20 cellular contexts compared by ENCODE assay signal in the genomic region with DNA sequence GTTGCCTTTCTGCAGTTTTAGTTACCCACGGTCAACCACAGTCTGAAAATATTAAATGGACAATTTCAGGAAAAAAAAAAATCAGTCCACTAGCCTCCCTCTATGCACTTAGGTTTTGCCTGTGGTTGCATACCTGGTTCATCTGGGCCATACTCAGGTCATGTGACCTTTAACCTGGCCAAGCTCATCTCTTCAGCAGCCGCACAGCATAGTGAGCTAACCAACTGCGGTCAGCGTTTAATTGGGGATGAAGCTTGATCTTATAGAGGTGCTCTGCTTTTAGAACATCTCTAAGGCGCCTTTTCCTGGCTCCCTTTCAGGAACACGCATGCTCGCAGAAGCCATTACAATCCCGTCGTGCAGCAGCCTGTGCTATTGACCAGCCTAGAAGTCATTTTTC.
A peak's percentile ranks its signal among the peaks of the same experiment; 100 is the strongest.
DNase-seq lines count a peak whose midpoint lies in the region; ATAC-seq, FAIRE-seq and TF ChIP-seq lines count a peak whose summit lies in the region.
"Had no signal": no experiment of that assay in that cellular context is flagged by ENCODE, and none has a peak within 500 bp of the region (broad histone marks: within the 10 kb centered on the region; RNA-seq: fewer than 3 reads in every experiment).

No MANE protein-coding gene starts in this region.

- intact Hi-C loops in mammary epithelial cell (cut with micrococcal nuclease): loop anchor here (5.0 kb wide), 1 partner anchor 40 kb away; no protein-coding TSS in a partner anchor
- intact Hi-C loops in MCF 10A (cut with micrococcal nuclease): no loop called here
- intact Hi-C loops in PC-9 (cut with micrococcal nuclease; ENCODE audit: unreplicated experiment): loop anchor here (5.0 kb wide), 1 partner anchor 45 kb away; no protein-coding TSS in a partner anchor
- intact Hi-C loops in endothelial cell of umbilical vein (cut with micrococcal nuclease): no loop called here
- intact Hi-C loops in lower lobe of right lung (cut with DNase I): no loop called here

- CTCF ChIA-PET in mammary epithelial cell (lab: Charles Lee; ENCODE audit: low non-redundant PET) (interaction anchor here (0.6 kb wide), 1 partner anchor 16 kb away, joined by 6 read pairs; no protein-coding TSS in a partner anchor), MCF 10A (lab: Yijun Ruan, JAX) (interaction anchor here (0.5 to 0.7 kb wide), 2 partner anchors 390 to 749 kb away, joined by 3 read pairs; no protein-coding TSS in a partner anchor), PC-9 (lab: Charles Lee) (interaction anchor here (0.7 kb wide), 1 partner anchor 473 kb away, joined by 3 read pairs; no protein-coding TSS in a partner anchor), endothelial cell of umbilical vein (lab: Charles Lee) (interaction anchor here (1.3 to 2.2 kb wide), 3 partner anchors 9 to 45 kb away, joined by 3 to 10 read pairs (median 6); no protein-coding TSS in a partner anchor)

- no peak for ATAC-seq in lower lobe of right lung
- no peak for ATAC-seq in GM19351 (IDR thresholded peaks at IDR 0.05; ENCODE audit: unreplicated experiment)

- TF ChIP-seq CTCF in mammary epithelial cell (conservative IDR thresholded peaks at IDR 0.05 in 1 of 2, IDR thresholded peaks at IDR 0.05 in 1 of 2; ENCODE audit: extremely low read depth in 1 of 2, insufficient read depth in 1 of 2, low read depth in 1 of 2, low read length in 2 of 2) (no peak), MCF 10A (IDR thresholded peaks at IDR 0.05; ENCODE audit: unreplicated experiment) (no peak), PC-9 (conservative IDR thresholded peaks at IDR 0.05) (no peak), endothelial cell of umbilical vein (IDR thresholded peaks at IDR 0.05; ENCODE audit: extremely low read depth in 1 of 2, insufficient read depth in 1 of 2, low read depth in 1 of 2, low read length in 2 of 2) (no peak), lower lobe of right lung (IDR thresholded peaks at IDR 0.05) (no peak)

- peaks cover 5% of the 10 kb centered on the region for H3K9me3 Mint-ChIP-seq in MCF 10A (ENCODE audit: unreplicated experiment)

- no peak overlapping the region for H2AFZ ChIP-seq in mammary epithelial cell (ENCODE audit: low read depth, low read length)
- H2AFZ ChIP-seq in PC-9: no peak overlapping the region
- H2AFZ ChIP-seq in endothelial cell of umbilical vein (ENCODE audit: low read depth, low read length): no peak overlapping the region

- no peaks in the 10 kb centered on the region for H3K27me3 ChIP-seq in mammary epithelial cell (ENCODE audit: insufficient read depth, low read length)
- H3K27me3 ChIP-seq in PC-9 (ENCODE audit: insufficient read depth, low read depth): no peaks in the 10 kb centered on the region
- no peaks in the 10 kb centered on the region for H3K27me3 ChIP-seq in endothelial cell of umbilical vein (ENCODE audit: control insufficient read depth in 2 of 2, insufficient read depth in 2 of 2, low read length in 2 of 2)
- peaks cover 18% of the 10 kb centered on the region for H3K27me3 ChIP-seq in lower lobe of right lung (ENCODE audit: low read depth)
- H3K27me3 ChIP-seq: BLaER1 treated with 17β-estradiol and CSF1 and Interleukin-3, amounts not matched to agents 10 nM and 100 nM had no signal

- no peak overlapping the region for H3K4me3 Mint-ChIP-seq in MCF 10A (ENCODE audit: unreplicated experiment)
- H3K4me3 Mint-ChIP-seq: CD4-positive, CD25-positive, alpha-beta regulatory T cell; IgD-negative memory B cell had no signal

- H3K4me1 ChIP-seq in mammary epithelial cell (ENCODE audit: insufficient read depth, low read length): peaks cover 35% of the 10 kb centered on the region
- H3K4me1 ChIP-seq in PC-9 (replicated peaks; ENCODE audit: insufficient read depth): peaks cover 53% of the 10 kb centered on the region
- H3K4me1 ChIP-seq in endothelial cell of umbilical vein (ENCODE audit: control insufficient read depth, extremely low read depth, insufficient read depth, low read length): peaks cover 30% of the 10 kb centered on the region
- H3K4me1 ChIP-seq in lower lobe of right lung: no peaks in the 10 kb centered on the region

- FAIRE-seq in endothelial cell of umbilical vein (lab: Jason Lieb, UNC) (no peak), urothelium cell line (lab: Jason Lieb, UNC) (peak; percentile 35)
- FAIRE-seq: D721Med, GM12892, H1 had no signal

- peaks cover 31% of the 10 kb centered on the region for H3K4me1 Mint-ChIP-seq in MCF 10A (ENCODE audit: insufficient read depth, unreplicated experiment)
- H3K4me1 Mint-ChIP-seq: CD4-positive, CD25-positive, alpha-beta regulatory T cell; IgD-negative memory B cell had no signal

- H3K9me2 ChIP-seq in PC-9 (ENCODE audit: insufficient read depth): no peaks in the 10 kb centered on the region

- H3K79me2 ChIP-seq in mammary epithelial cell (ENCODE audit: insufficient read depth, low read length): no peaks in the 10 kb centered on the region
- H3K79me2 ChIP-seq in PC-9 (ENCODE audit: low read depth): no peaks in the 10 kb centered on the region
- H3K79me2 ChIP-seq in endothelial cell of umbilical vein (ENCODE audit: control insufficient read depth, insufficient read depth, low read length): no peaks in the 10 kb centered on the region

- H3K36me3 Mint-ChIP-seq in MCF 10A (ENCODE audit: insufficient read depth, unreplicated experiment): peaks cover 4% of the 10 kb centered on the region
- H3K36me3 Mint-ChIP-seq: CD4-positive, CD25-positive, alpha-beta regulatory T cell; IgD-negative memory B cell had no signal

- H3K27ac ChIP-seq in mammary epithelial cell (ENCODE audit: insufficient read depth, low read depth, low read length) (peak overlapping the region; percentile 93), PC-9 (peak overlapping the region; percentile 96; the same call in 1 of the 2 replicates), endothelial cell of umbilical vein (ENCODE audit: insufficient read depth, low read depth, low read length) (peak overlapping the region; percentile 95), lower lobe of right lung (no peak overlapping the region)
- H3K27ac ChIP-seq: 22Rv1; BLaER1 treated with 17β-estradiol and CSF1 and Interleukin-3, amounts not matched to agents 10 nM and 100 nM had no signal

- no peaks in the 10 kb centered on the region for H3K27me3 Mint-ChIP-seq in MCF 10A (ENCODE audit: insufficient read depth, unreplicated experiment)
- H3K27me3 Mint-ChIP-seq: CD4-positive, CD25-positive, alpha-beta regulatory T cell; IgD-negative memory B cell had no signal

- H3K4me3 ChIP-seq in mammary epithelial cell (replicated peaks in 1 of 3; ENCODE audit: insufficient read depth in 1 of 3, low read depth in 2 of 3, low read length in 3 of 3) (no peak overlapping the region), PC-9 (no peak overlapping the region), endothelial cell of umbilical vein (replicated peaks in 1 of 3; ENCODE audit: insufficient read depth in 1 of 3, low read depth in 1 of 3, low read length in 3 of 3) (no peak overlapping the region), lower lobe of right lung (no peak overlapping the region)
- H3K4me3 ChIP-seq: BLaER1 treated with 17β-estradiol and CSF1 and Interleukin-3, amounts not matched to agents 10 nM and 100 nM had no signal

- in situ Hi-C loops in mammary epithelial cell (cut with MboI; ENCODE audit: low sequenced_read_pairs in 2 of 2): no loop called here

- H3K36me3 ChIP-seq in mammary epithelial cell (ENCODE audit: insufficient read depth, low read length) (no peaks in the 10 kb centered on the region), PC-9 (ENCODE audit: low read depth) (no peaks in the 10 kb centered on the region), endothelial cell of umbilical vein (ENCODE audit: control insufficient read depth in 2 of 2, extremely low read depth in 1 of 2, insufficient read depth in 2 of 2, low read length in 2 of 2) (no peaks in the 10 kb centered on the region), lower lobe of right lung (no peaks in the 10 kb centered on the region)
- H3K36me3 ChIP-seq: BLaER1 treated with 17β-estradiol and CSF1 and Interleukin-3, amounts not matched to agents 10 nM and 100 nM had no signal

- no peak for DNase-seq in mammary epithelial cell
- no peak for DNase-seq in MCF 10A (ENCODE audit: unreplicated experiment)
- DNase-seq in PC-9: no peak
- DNase-seq in endothelial cell of umbilical vein (ENCODE audit: low read depth, low spot score): no peak
- no peak for DNase-seq in urothelium cell line (ENCODE audit: low spot score)
- DNase-seq in lower lobe of right lung: no peak
- no peak for DNase-seq in cerebellar nuclear complex (lab: John Stamatoyannopoulos, UW)
- DNase-seq: ACHN; CD4-positive, CD25-positive, alpha-beta regulatory T cell; DMS153; DND-41; GDM1; HCEC 1CT had no signal

- no peak for TF ChIP-seq POLR2A in endothelial cell of umbilical vein (IDR thresholded peaks at IDR 0.05; ENCODE audit: low read depth, low read length)

- dilution Hi-C loops in mammary epithelial cell (cut with HindIII; ENCODE audit: low sequenced_read_pairs) (no loop called here), endothelial cell of umbilical vein (cut with MboI; ENCODE audit: extremely low pct_ligation_motif_present, low sequenced_read_pairs) (no loop called here)

- H3K4me2 ChIP-seq in mammary epithelial cell (ENCODE audit: insufficient read depth, low read depth, low read length) (no peak overlapping the region), PC-9 (no peak overlapping the region), endothelial cell of umbilical vein (ENCODE audit: insufficient read depth, low read length) (no peak overlapping the region)
- H3K4me2 ChIP-seq: BLaER1 treated with 17β-estradiol and CSF1 and Interleukin-3, amounts not matched to agents 10 nM and 100 nM had no signal

- H3K27ac Mint-ChIP-seq in MCF 10A (ENCODE audit: low read depth, unreplicated experiment): no peak overlapping the region
- H3K27ac Mint-ChIP-seq: CD4-positive, CD25-positive, alpha-beta regulatory T cell; IgD-negative memory B cell had no signal

- H4K20me1 ChIP-seq in mammary epithelial cell (ENCODE audit: insufficient read depth, low read length): no peaks in the 10 kb centered on the region
- H4K20me1 ChIP-seq in PC-9 (ENCODE audit: insufficient read depth): no peaks in the 10 kb centered on the region
- no peaks in the 10 kb centered on the region for H4K20me1 ChIP-seq in endothelial cell of umbilical vein (replicated peaks; ENCODE audit: control insufficient read depth, extremely low read depth, insufficient read depth, low read length)
- H4K20me1 ChIP-seq: BLaER1 treated with 17β-estradiol and CSF1 and Interleukin-3, amounts not matched to agents 10 nM and 100 nM had no signal

- BruUV-seq in mammary epithelial cell (replicated peaks; lab: Mats Ljungman, UMichigan): no TSS peak
- BruUV-seq in MCF 10A (replicated peaks; lab: Mats Ljungman, UMichigan): no TSS peak
- BruUV-seq in PC-9 (replicated peaks; lab: Mats Ljungman, UMichigan): no TSS peak
- BruUV-seq in endothelial cell of umbilical vein (replicated peaks; lab: Mats Ljungman, UMichigan): no TSS peak

- H3K9me1 ChIP-seq in endothelial cell of umbilical vein (replicated peaks; ENCODE audit: control insufficient read depth, extremely low read depth, insufficient read depth, low read length): no peaks in the 10 kb centered on the region

- 98% methylated on average over 9 of the region's 9 CpGs for WGBS in mammary epithelial cell (ENCODE audit: low coverage, missing lambda C conversion rate)

- H3K9me3 ChIP-seq in mammary epithelial cell (replicated peaks; ENCODE audit: insufficient read depth, low read length) (no peaks in the 10 kb centered on the region), PC-9 (ENCODE audit: insufficient read depth, low read depth) (peaks cover 13% of the 10 kb centered on the region; the same call in 1 of the 2 replicates), endothelial cell of umbilical vein (replicated peaks; ENCODE audit: control insufficient read depth, insufficient read depth, low read length) (no peaks in the 10 kb centered on the region), lower lobe of right lung (no peaks in the 10 kb centered on the region)

- H3K9ac ChIP-seq in mammary epithelial cell (ENCODE audit: insufficient read depth, low read length): no peak overlapping the region
- H3K9ac ChIP-seq in endothelial cell of umbilical vein (replicated peaks; ENCODE audit: extremely low read depth, insufficient read depth, low read length): no peak overlapping the region
- H3K9ac ChIP-seq: BLaER1 treated with 17β-estradiol and CSF1 and Interleukin-3, amounts not matched to agents 10 nM and 100 nM had no signal

- POLR2A ChIA-PET in MCF 10A (lab: Yijun Ruan, JAX) (interaction anchor here (2.1 to 4.1 kb wide), 3 partner anchors 11 to 16 kb away, joined by 13 to 28 read pairs (median 24); no protein-coding TSS in a partner anchor), PC-9 (lab: Charles Lee; ENCODE audit: unreplicated experiment) (no interaction called here), endothelial cell of umbilical vein (lab: Charles Lee) (no interaction called here)

- peaks cover 35% of the 10 kb centered on the region for H3F3A ChIP-seq in PC-9 (ENCODE audit: insufficient read depth, low read depth)

Comparison
In these comparisons a context has a peak if more than half of its experiments do, and no peak if none do; other contexts are left out.
1. intact Hi-C loops: an anchor here in mammary epithelial cell (5.0 kb wide) and PC-9 (5.0 kb wide); none called in MCF 10A, endothelial cell of umbilical vein and lower lobe of right lung.